In genomic region chr15:64356443-64357040, GRCh38 we compare ENCODE assay signal across 8 cellular contexts. TPM values are rescaled to one million over a fixed set of nuclear protein-coding genes. Genes with fewer than 3 reads are reported as not detected.
A peak's percentile ranks its signal among the peaks of the same experiment; 100 is the strongest.
DNase-seq lines count a peak whose midpoint lies in the region; ATAC-seq, FAIRE-seq and TF ChIP-seq lines count a peak whose summit lies in the region.

No MANE protein-coding gene starts in this region.

- no peak for FAIRE-seq in astrocyte (lab: Jason Lieb, UNC)

- TF ChIP-seq CTCF in astrocyte (IDR thresholded peaks at IDR 0.05; ENCODE audit: insufficient read depth, low read depth, low read length) = peak; percentile 46

- no peaks in the 10 kb centered on the region for H3K36me3 Mint-ChIP-seq in astrocyte (ENCODE audit: low read depth, unreplicated experiment)
- peaks cover 0 to 2% of the 10 kb centered on the region in 2 donors for H3K36me3 Mint-ChIP-seq in stimulated activated naive B cell treated with anti-CD40 and anti-IgM and Interleukin-4, amounts not matched to agents 10 μg/mL and 1 μg/mL and 100 μg/mL, for 72 hours

- no peaks in the 10 kb centered on the region for H3K9me3 Mint-ChIP-seq in astrocyte (ENCODE audit: unreplicated experiment)
- H3K9me3 Mint-ChIP-seq in stimulated activated naive B cell treated with anti-CD40 and anti-IgM and Interleukin-4, amounts not matched to agents 10 μg/mL and 1 μg/mL and 100 μg/mL, for 72 hours = no peaks in the 10 kb centered on the region

- H3K4me2 ChIP-seq in BLaER1 (peak overlapping the region; percentile 87), astrocyte (ENCODE audit: low read length) (peak overlapping the region; percentile 94)

- H3K4me3 Mint-ChIP-seq in astrocyte (ENCODE audit: unreplicated experiment) = peak overlapping the region; percentile 96
- H3K4me3 Mint-ChIP-seq in stimulated activated naive B cell treated with anti-CD40 and anti-IgM and Interleukin-4, amounts not matched to agents 10 μg/mL and 1 μg/mL and 100 μg/mL, for 72 hours = peak overlapping the region; percentile 88 to 98

- peak overlapping the region; percentile 92 for H2AFZ ChIP-seq in astrocyte (ENCODE audit: low read depth, low read length)

- DNase-seq in NCI-H2107 treated with DMSO at 0.1 percent for 48 hours (lab: John Stamatoyannopoulos, UW; ENCODE audit: unreplicated experiment) (peak; percentile 88), astrocyte (ENCODE audit: low read depth) (peak; percentile 81)
- DNase-seq in stimulated activated naive B cell treated with anti-CD40 and anti-IgM and Interleukin-4, amounts not matched to agents 10 μg/mL and 1 μg/mL and 100 μg/mL, for 72 hours = no peak

- no peaks in the 10 kb centered on the region for H3K9me3 ChIP-seq in BLaER1
- no peaks in the 10 kb centered on the region for H3K9me3 ChIP-seq in astrocyte (ENCODE audit: insufficient read depth, low read depth, low read length)
- H3K9me3 ChIP-seq in iPS-20b (ENCODE audit: insufficient read depth, low read depth, low read length) = no peaks in the 10 kb centered on the region

- H3K27me3 Mint-ChIP-seq in astrocyte (ENCODE audit: low read depth, unreplicated experiment) = no peaks in the 10 kb centered on the region
- H3K27me3 Mint-ChIP-seq in stimulated activated naive B cell treated with anti-CD40 and anti-IgM and Interleukin-4, amounts not matched to agents 10 μg/mL and 1 μg/mL and 100 μg/mL, for 72 hours = no peaks in the 10 kb centered on the region

- H3K4me1 ChIP-seq in BLaER1 = peaks cover 23% of the 10 kb centered on the region
- H3K4me1 ChIP-seq in astrocyte (ENCODE audit: insufficient read depth, low read length) = peaks cover 2% of the 10 kb centered on the region
- H3K4me1 ChIP-seq in iPS-20b (ENCODE audit: insufficient read depth, low read length) = peaks cover 7% of the 10 kb centered on the region

- H3K4me1 Mint-ChIP-seq in astrocyte (ENCODE audit: low read depth, unreplicated experiment) = peaks cover 6% of the 10 kb centered on the region
- H3K4me1 Mint-ChIP-seq in stimulated activated naive B cell treated with anti-CD40 and anti-IgM and Interleukin-4, amounts not matched to agents 10 μg/mL and 1 μg/mL and 100 μg/mL, for 72 hours = peaks cover 12 to 19% of the 10 kb centered on the region in 2 donors

- ATAC-seq in GM19452 (IDR thresholded peaks at IDR 0.05; ENCODE audit: unreplicated experiment) (peak; percentile 23), HG02571 (IDR thresholded peaks at IDR 0.05; ENCODE audit: unreplicated experiment) (no peak), GM18517 (IDR thresholded peaks at IDR 0.05; ENCODE audit: unreplicated experiment) (no peak)
- peak in 1 of 2 donors; percentile 21 for ATAC-seq in stimulated activated naive B cell treated with anti-CD40 and anti-IgM and Interleukin-4, amounts not matched to agents 10 μg/mL and 1 μg/mL and 100 μg/mL, for 72 hours (replicated peaks)

- H3K27me3 ChIP-seq in BLaER1 (no peaks in the 10 kb centered on the region), astrocyte (ENCODE audit: insufficient read depth, low read length) (no peaks in the 10 kb centered on the region), iPS-20b (ENCODE audit: insufficient read depth, low read length) (no peaks in the 10 kb centered on the region)

- peaks cover 39% of the 10 kb centered on the region for H3K79me2 ChIP-seq in astrocyte (ENCODE audit: insufficient read depth, low read length)

- H3K4me3 ChIP-seq in BLaER1 = peak overlapping the region; percentile 93
- peak overlapping the region; percentile 82 for H3K4me3 ChIP-seq in astrocyte (ENCODE audit: insufficient read depth, low read depth, low read length)
- H3K4me3 ChIP-seq in iPS-20b (ENCODE audit: low read length) = peak overlapping the region; percentile 96

- H3K27ac Mint-ChIP-seq in astrocyte (ENCODE audit: unreplicated experiment) = peak overlapping the region; percentile 98
- peak overlapping the region; percentile 95 for H3K27ac Mint-ChIP-seq in stimulated activated naive B cell treated with anti-CD40 and anti-IgM and Interleukin-4, amounts not matched to agents 10 μg/mL and 1 μg/mL and 100 μg/mL, for 72 hours

- H3K9ac ChIP-seq in BLaER1 = peak overlapping the region; percentile 45; the same call in 1 of the 2 replicates
- H3K9ac ChIP-seq in astrocyte (ENCODE audit: low read length) = peak overlapping the region; percentile 91
- peak overlapping the region; percentile 45; the same call in 1 of the 2 replicates for H3K9ac ChIP-seq in iPS-20b (ENCODE audit: low read depth, low read length)

- peak overlapping the region; percentile 37; the same call in 1 of the 2 replicates for H3K27ac ChIP-seq in BLaER1
- peak overlapping the region; percentile 48 for H3K27ac ChIP-seq in astrocyte (ENCODE audit: low read depth, low read length)
- H3K27ac ChIP-seq in iPS-20b (ENCODE audit: low read length) = no peak overlapping the region

- H3K36me3 ChIP-seq in BLaER1 (peaks cover 26% of the 10 kb centered on the region; the same call in 1 of the 2 replicates), astrocyte (ENCODE audit: insufficient read depth, low read length) (no peaks in the 10 kb centered on the region), iPS-20b (ENCODE audit: insufficient read depth, low read depth, low read length) (peaks cover 8% of the 10 kb centered on the region; the same call in 1 of the 2 replicates)

- 0 out of 2 replicates have a peak, but pooled peaks cover 2% of the 10 kb centered on the region for H4K20me1 ChIP-seq in BLaER1
- peaks cover 6% of the 10 kb centered on the region for H4K20me1 ChIP-seq in astrocyte (ENCODE audit: insufficient read depth, low read length)

RNA-seq across cellular contexts. Expression of gene CSNK1G1, which starts 0.6 kb away (rescaled TPM):
- total RNA-seq in astrocyte = 37.0 and 44.6 TPM in 2 replicates

RNA-seq across cellular contexts. Expression of gene PCLAF, which starts 24.7 kb away (rescaled TPM):
- total RNA-seq in astrocyte = 1.8 and 2.5 TPM in 2 replicates

RNA-seq across cellular contexts. Expression of gene TRIP4, which starts 31.1 kb away (rescaled TPM):
- total RNA-seq in astrocyte = 32.0 and 40.7 TPM in 2 replicates
